18 cellular contexts compared by ENCODE assay signal in genomic region chr11:64711138-64711943, GRCh38. TPM values are rescaled to one million over a fixed set of nuclear protein-coding genes. Genes with fewer than 3 reads are reported as not detected.
DNase-seq lines count a peak whose midpoint lies in the region; ATAC-seq, FAIRE-seq and TF ChIP-seq lines count a peak whose summit lies in the region.
"Had no signal": no experiment of that assay in that cellular context is flagged by ENCODE, and none has a peak within 500 bp of the region (broad histone marks: within the 10 kb centered on the region; RNA-seq: fewer than 3 reads in every experiment).

No MANE protein-coding gene starts in this region.

- H4K20me1 ChIP-seq in H1 (replicated peaks in 1 of 2; ENCODE audit: control insufficient read depth in 1 of 2, insufficient read depth in 2 of 2, low read length in 2 of 2): peaks cover 2 to 4% of the 10 kb centered on the region in 2 experiments

- peak overlapping the region; percentile 81 for H3K27ac Mint-ChIP-seq in activated naive CD4-positive, alpha-beta T cell treated with anti-CD3 and anti-CD28 coated beads, Interleukin-2, amount 50 U/mL, for 24 hours
- H3K27ac Mint-ChIP-seq in type B pancreatic cell: no peak overlapping the region

- no peak overlapping the region for H3K27ac ChIP-seq in H1 (ENCODE audit: low read depth, low read length)
- no peak overlapping the region for H3K27ac ChIP-seq in lower lobe of right lung
- H3K27ac ChIP-seq: C4-2B, tibial nerve had no signal

- peak overlapping the region; percentile 59; the same call in 1 of the 2 replicates for H2AFZ ChIP-seq in H1 (ENCODE audit: low read length)

- H3K36me3 ChIP-seq in H1 (ENCODE audit: control insufficient read depth in 2 of 4, insufficient read depth in 4 of 4, low read length in 3 of 4) (peaks cover 0 to 3% (median 0%) of the 10 kb centered on the region in 4 experiments; a peak in 1 of 8 replicates), lower lobe of right lung (no peaks in the 10 kb centered on the region)
- H3K36me3 ChIP-seq: tibial nerve had no signal

- WGBS in H1 (ENCODE audit: extremely low coverage in 1 of 2, insufficient coverage in 1 of 2, insufficient read length in 1 of 2, insufficient replicate concordance in 2 of 2, low coverage in 1 of 2, low lambda C conversion rate in 2 of 2, missing lambda C conversion rate in 1 of 2), 2 experiments: 20% methylated on average over 28 of the region's 44 CpGs; no CpG with 5 or more reads in 1 of the 2 experiments

- H3K4me1 ChIP-seq in H1 (replicated peaks in 1 of 4; ENCODE audit: control insufficient read depth in 3 of 4, insufficient read depth in 4 of 4, low read length in 3 of 4): peaks cover 12 to 24% (median 19%) of the 10 kb centered on the region in 4 experiments
- H3K4me1 ChIP-seq in lower lobe of right lung: no peaks in the 10 kb centered on the region

- H3K4me1 Mint-ChIP-seq in activated naive CD4-positive, alpha-beta T cell treated with anti-CD3 and anti-CD28 coated beads, Interleukin-2, amount 50 U/mL, for 24 hours: peaks cover 16% of the 10 kb centered on the region
- peaks cover 17% of the 10 kb centered on the region for H3K4me1 Mint-ChIP-seq in type B pancreatic cell (ENCODE audit: unreplicated experiment)

- POLR2A ChIA-PET in H1 (lab: Charles Lee; ENCODE audit: partially characterized antibody): interaction anchor here (0.7 to 3.4 kb wide), 4 partner anchors 13 to 168 kb away, joined by 3 to 10 read pairs (median 4); no protein-coding TSS in a partner anchor

- peaks cover 45% of the 10 kb centered on the region for H3K27me3 Mint-ChIP-seq in activated naive CD4-positive, alpha-beta T cell treated with anti-CD3 and anti-CD28 coated beads, Interleukin-2, amount 50 U/mL, for 24 hours
- H3K27me3 Mint-ChIP-seq in type B pancreatic cell: peaks cover 77% of the 10 kb centered on the region

- H4K8ac ChIP-seq in H1 (ENCODE audit: extremely low read depth, insufficient read depth, low read length): 0 out of 2 replicates have a peak overlapping the region, but pooled peaks have one; percentile 6

- H3K14ac ChIP-seq in H1 (ENCODE audit: insufficient read length): no peak overlapping the region

- peak overlapping the region; percentile 97 for H2BK15ac ChIP-seq in H1 (ENCODE audit: low read length)

- H3K56ac ChIP-seq in H1 (replicated peaks; ENCODE audit: insufficient read length, low read depth, low read length): no peak overlapping the region

- peak overlapping the region; percentile 26 for H3K4me3 Mint-ChIP-seq in activated naive CD4-positive, alpha-beta T cell treated with anti-CD3 and anti-CD28 coated beads, Interleukin-2, amount 50 U/mL, for 24 hours
- H3K4me3 Mint-ChIP-seq in type B pancreatic cell: peak overlapping the region; percentile 54

- peaks cover 2% of the 10 kb centered on the region for H3K36me3 Mint-ChIP-seq in activated naive CD4-positive, alpha-beta T cell treated with anti-CD3 and anti-CD28 coated beads, Interleukin-2, amount 50 U/mL, for 24 hours
- no peaks in the 10 kb centered on the region for H3K36me3 Mint-ChIP-seq in type B pancreatic cell
- H3K36me3 Mint-ChIP-seq: IgD-negative memory B cell had no signal

- peak overlapping the region; percentile 20; the same call in 1 of the 2 replicates for H2BK5ac ChIP-seq in H1 (ENCODE audit: low read depth, low read length)

- no peak for DNase-seq in activated naive CD4-positive, alpha-beta T cell treated with anti-CD3 and anti-CD28 coated beads, Interleukin-2, amount 50 U/mL, for 16 hours
- DNase-seq in H1 (ENCODE audit: low read depth in 1 of 2, low spot score in 2 of 2) (peak; percentile 54 to 90), lower lobe of right lung (no peak), type B pancreatic cell (ENCODE audit: extremely low spot score, unreplicated experiment) (no peak), H4 (ENCODE audit: low spot score) (no peak), SIG-M5 treated with dmso at 0.1 percent for 504 hours (lab: John Stamatoyannopoulos, UW; ENCODE audit: unreplicated experiment) (no peak)
- DNase-seq: activated B cell treated with CpG ODN at 0.5 μM for 24 hours, MM.1S, NCI-H1694 treated with DMSO at 0.1 percent for 48 hours had no signal

- CTCF ChIA-PET in H1 (lab: Charles Lee; ENCODE audit: partially characterized antibody): interaction anchor here (0.7 to 4.2 kb wide), 5 partner anchors 11 to 74 kb away, joined by 3 to 30 read pairs (median 3); no protein-coding TSS in a partner anchor

- H3K18ac ChIP-seq in H1 (ENCODE audit: extremely low read depth, low read length): peak overlapping the region; percentile 94

- no peak overlapping the region for H3K23ac ChIP-seq in H1 (ENCODE audit: insufficient read length)

- peak overlapping the region; percentile 54 for H4K91ac ChIP-seq in H1 (replicated peaks; ENCODE audit: insufficient read length, low read length)

- TF ChIP-seq CTCF in H1 (IDR thresholded peaks at IDR 0.05; ENCODE audit: control extremely low read depth in 1 of 3, insufficient read depth in 1 of 3, low read depth in 1 of 3, low read length in 3 of 3): no peak
- no peak for TF ChIP-seq CTCF in lower lobe of right lung (IDR thresholded peaks at IDR 0.05)
- TF ChIP-seq CTCF in type B pancreatic cell (conservative IDR thresholded peaks at IDR 0.05): no peak

- no peak overlapping the region for H3K9ac ChIP-seq in H1 (replicated peaks in 1 of 4; ENCODE audit: extremely low read depth in 1 of 4, low read depth in 3 of 4, low read length in 3 of 4)

- no peak for TF ChIP-seq EP300 in H1 (IDR thresholded peaks at IDR 0.05; ENCODE audit: borderline replicate concordance in 1 of 2, low read depth in 2 of 2, low read length in 2 of 2)

- H2BK12ac ChIP-seq in H1 (ENCODE audit: low read depth, low read length): peak overlapping the region; percentile 97

- 0 out of 2 replicates have a peak overlapping the region, but pooled peaks have one; percentile 72 for H2BK20ac ChIP-seq in H1 (ENCODE audit: low read length)

- H2AK5ac ChIP-seq in H1 (ENCODE audit: low read depth, low read length): no peak overlapping the region

- H3K27me3 ChIP-seq in H1 (replicated peaks in 1 of 4; ENCODE audit: control insufficient read depth in 3 of 4, extremely low read depth in 1 of 4, insufficient read depth in 3 of 4, low read length in 3 of 4) (peaks cover 12 to 49% (median 33%) of the 10 kb centered on the region in 4 experiments), lower lobe of right lung (ENCODE audit: low read depth) (peaks cover 92% of the 10 kb centered on the region)

- H3K9me3 Mint-ChIP-seq in activated naive CD4-positive, alpha-beta T cell treated with anti-CD3 and anti-CD28 coated beads, Interleukin-2, amount 50 U/mL, for 24 hours: no peaks in the 10 kb centered on the region
- H3K9me3 Mint-ChIP-seq in type B pancreatic cell: no peaks in the 10 kb centered on the region
- H3K9me3 Mint-ChIP-seq: activated B cell treated with CpG ODN at 0.5 μM for 24 hours, IgD-negative memory B cell had no signal

- H3K9me3 ChIP-seq in H1 (ENCODE audit: insufficient read depth in 2 of 2, low read depth in 1 of 2, low read length in 1 of 2): no peaks in the 10 kb centered on the region
- H3K9me3 ChIP-seq in lower lobe of right lung: no peaks in the 10 kb centered on the region
- H3K9me3 ChIP-seq: tibial nerve had no signal

- peak; percentile 5 to 19 for ATAC-seq in lower lobe of right lung
- no peak for ATAC-seq in HG03460 (IDR thresholded peaks at IDR 0.05; ENCODE audit: unreplicated experiment)

- H3K79me1 ChIP-seq in H1 (ENCODE audit: low read depth, low read length): no peaks in the 10 kb centered on the region; the same call in 1 of the 2 replicates

- no peak overlapping the region for H2BK120ac ChIP-seq in H1 (replicated peaks; ENCODE audit: low read depth, low read length)

- H4K5ac ChIP-seq in H1 (ENCODE audit: insufficient read length, low read depth, low read length): peak overlapping the region; percentile 23

- no peak for TF ChIP-seq POLR2A in H1 (IDR thresholded peaks at IDR 0.05; ENCODE audit: control extremely low read depth in 1 of 2, low read depth in 2 of 2, low read length in 2 of 2)

- FAIRE-seq in H1 (lab: Jason Lieb, UNC): no peak
- FAIRE-seq: A204.1, G401.6, GM19239, keratinocyte had no signal

- no peaks in the 10 kb centered on the region for H3K79me2 ChIP-seq in H1 (ENCODE audit: control insufficient read depth in 1 of 2, insufficient read depth in 2 of 2, low read length in 2 of 2)

- intact Hi-C loops in lower lobe of right lung (cut with DNase I): no loop called here

- peak overlapping the region; percentile 20 to 55 (median 24); a peak in 7 of 8 replicates for H3K4me3 ChIP-seq in H1 (ENCODE audit: extremely low read depth in 1 of 4, insufficient read depth in 2 of 4, low read depth in 3 of 4, low read length in 4 of 4)
- no peak overlapping the region for H3K4me3 ChIP-seq in lower lobe of right lung
- H3K4me3 ChIP-seq: tibial nerve had no signal

- no peak for TF ChIP-seq RAD21 in H1 (IDR thresholded peaks at IDR 0.05 in 1 of 2, conservative IDR thresholded peaks at IDR 0.05 in 1 of 2; ENCODE audit: low read depth in 2 of 2, low read length in 2 of 2)

- peaks cover 12% of the 10 kb centered on the region; the same call in 1 of the 2 replicates for H3K23me2 ChIP-seq in H1 (ENCODE audit: low read depth, low read length)

- H3K4ac ChIP-seq in H1 (replicated peaks; ENCODE audit: insufficient read length, low read depth, low read length): peak overlapping the region; percentile 7

- peak overlapping the region; percentile 66 to 80 for H3K4me2 ChIP-seq in H1 (ENCODE audit: insufficient read depth in 1 of 2, low read depth in 2 of 2, low read length in 2 of 2)

RNA-seq across cellular contexts. Expression of gene NRXN2, which starts 11.7 kb away (rescaled TPM):
- 11.4 and 11.5 TPM in 2 replicates for total RNA-seq in H1 (2021; fragmentation: NEBNext Ultra II Directional; extraction: Animal tissue kit (Norgen Biotek cat#: 25700))
- polyA plus RNA-seq in H1 (2011; rRNA removed): 1.3 and 5.7 TPM in 2 replicates
- 2.4 TPM for polyA plus RNA-seq in H1 (2011; cell fraction: cytosol; rRNA removed)
- 7.0 TPM for polyA plus RNA-seq in H1 (2011; cell fraction: nucleus; rRNA removed)
- 6.8 to 12.4 TPM (median 9.6 TPM) in 4 replicates for polyA plus RNA-seq in H1 (2012, experiment 1 of 2)
- polyA plus RNA-seq in H1 (2012, experiment 2 of 2): 4.9 TPM
- 11.2 TPM for polyA plus RNA-seq in H1 (2013, experiment 1 of 2)
- 12.9 TPM for polyA plus RNA-seq in H1 (2013, experiment 2 of 2)
- 10.7 and 12.0 TPM in 2 replicates for polyA minus RNA-seq in H1 (2011; rRNA and poly(A)+ RNA removed)
- 8.7 TPM for polyA minus RNA-seq in H1 (2011; cell fraction: cytosol; rRNA and poly(A)+ RNA removed)
- 10.3 TPM for polyA minus RNA-seq in H1 (2011; cell fraction: nucleus; rRNA and poly(A)+ RNA removed)
- total RNA-seq in lower lobe of right lung: 1.7 TPM
- 12.7 and 22.1 TPM in 2 replicates for total RNA-seq in type B pancreatic cell (ENCODE audit: low replicate concordance)
- 0.17 and 0.35 TPM in 2 replicates for total RNA-seq in H4 (2014; rRNA removed; shearing (Covaris generic))
- polyA plus RNA-seq: IgD-negative memory B cell, keratinocyte had no signal

RNA-seq across cellular contexts. Expression of gene RASGRP2, which starts 32.6 kb away (rescaled TPM):
- total RNA-seq in H1 (2021; fragmentation: NEBNext Ultra II Directional; extraction: Animal tissue kit (Norgen Biotek cat#: 25700)): 37.9 and 40.6 TPM in 2 replicates
- polyA plus RNA-seq in H1 (2011; rRNA removed): 45.7 and 50.4 TPM in 2 replicates
- 41.1 TPM for polyA plus RNA-seq in H1 (2011; cell fraction: cytosol; rRNA removed)
- polyA plus RNA-seq in H1 (2011; cell fraction: nucleus; rRNA removed): 127 TPM
- 30.1 to 58.0 TPM (median 54.6 TPM) in 4 replicates for polyA plus RNA-seq in H1 (2012, experiment 1 of 2)
- 31.1 TPM for polyA plus RNA-seq in H1 (2012, experiment 2 of 2)
- polyA plus RNA-seq in H1 (2013, experiment 1 of 2): 33.0 TPM
- 34.6 TPM for polyA plus RNA-seq in H1 (2013, experiment 2 of 2)
- polyA minus RNA-seq in H1 (2011; rRNA and poly(A)+ RNA removed): 14.8 and 18.9 TPM in 2 replicates
- polyA minus RNA-seq in H1 (2011; cell fraction: cytosol; rRNA and poly(A)+ RNA removed): 12.3 TPM
- polyA minus RNA-seq in H1 (2011; cell fraction: nucleus; rRNA and poly(A)+ RNA removed): 24.8 TPM
- total RNA-seq in lower lobe of right lung (30.4 TPM), type B pancreatic cell (ENCODE audit: low replicate concordance) (3.0 and 11.7 TPM in 2 replicates)
- not detected in 2 replicates for total RNA-seq in H4 (2014; rRNA removed; shearing (Covaris generic))

RNA-seq across cellular contexts. Expression of gene PYGM, which starts 48.4 kb away (rescaled TPM):
- 9.6 and 9.7 TPM in 2 replicates for total RNA-seq in H1 (2021; fragmentation: NEBNext Ultra II Directional; extraction: Animal tissue kit (Norgen Biotek cat#: 25700))
- polyA plus RNA-seq in H1 (2011; rRNA removed): 10.0 and 15.2 TPM in 2 replicates
- 10.4 TPM for polyA plus RNA-seq in H1 (2011; cell fraction: cytosol; rRNA removed)
- polyA plus RNA-seq in H1 (2011; cell fraction: nucleus; rRNA removed): 20.9 TPM
- polyA plus RNA-seq in H1 (2012, experiment 1 of 2): 9.2 to 15.4 TPM (median 13.0 TPM) in 4 replicates
- 11.5 TPM for polyA plus RNA-seq in H1 (2012, experiment 2 of 2)
- polyA plus RNA-seq in H1 (2013, experiment 1 of 2): 6.9 TPM
- 6.3 TPM for polyA plus RNA-seq in H1 (2013, experiment 2 of 2)
- polyA minus RNA-seq in H1 (2011; rRNA and poly(A)+ RNA removed): 13.2 and 16.4 TPM in 2 replicates
- polyA minus RNA-seq in H1 (2011; cell fraction: cytosol; rRNA and poly(A)+ RNA removed): 12.3 TPM
- polyA minus RNA-seq in H1 (2011; cell fraction: nucleus; rRNA and poly(A)+ RNA removed): 5.4 TPM
- total RNA-seq in lower lobe of right lung (2.6 TPM), type B pancreatic cell (ENCODE audit: low replicate concordance) (2.0 and 239 TPM in 2 replicates)
- total RNA-seq in H4 (2014; rRNA removed; shearing (Covaris generic)): 0.25 TPM in 1 of 2 replicates, not detected in the other

Comparison
In these comparisons a context has a peak if more than half of its experiments do, and no peak if none do; other contexts are left out.
1. DNase-seq: peak in H1 (2 of 2); none in activated naive CD4-positive, alpha-beta T cell treated with anti-CD3 and anti-CD28 coated beads, Interleukin-2, amount 50 U/mL, for 16 hours (single experiment), lower lobe of right lung (single experiment), type B pancreatic cell (single experiment), H4 (single experiment) and SIG-M5 treated with dmso at 0.1 percent for 504 hours (single experiment).